Comparison of ENCODE assay signal across 9 cellular contexts in the genomic region with DNA sequence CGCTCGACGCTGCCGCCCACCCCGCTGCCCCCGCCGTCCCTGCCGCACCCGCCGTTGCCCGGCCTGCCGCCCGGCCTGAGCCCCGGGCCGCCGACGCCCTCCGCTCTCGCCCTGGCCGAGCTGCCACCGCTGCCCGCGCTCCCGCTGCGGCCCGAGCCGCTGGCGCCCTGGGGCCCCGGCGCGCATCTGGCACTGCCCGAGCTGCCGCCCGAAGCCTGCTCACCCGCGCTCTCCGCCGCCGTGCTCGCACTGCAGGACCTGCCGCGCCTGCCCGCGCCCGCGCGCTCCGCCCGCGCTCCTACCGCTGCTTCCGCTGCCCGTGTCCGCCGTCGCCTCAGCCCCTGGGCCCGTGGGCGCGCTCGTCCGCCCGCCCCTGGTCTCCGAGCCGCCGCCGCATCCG. TPM values are rescaled to one million over a fixed set of nuclear protein-coding genes. Genes with fewer than 3 reads are reported as not detected.
A peak's percentile ranks its signal among the peaks of the same experiment; 100 is the strongest.
DNase-seq lines count a peak whose midpoint lies in the region; ATAC-seq, FAIRE-seq and TF ChIP-seq lines count a peak whose summit lies in the region.
"Had no signal": no experiment of that assay in that cellular context is flagged by ENCODE, and none has a peak within 500 bp of the region (broad histone marks: within the 10 kb centered on the region; RNA-seq: fewer than 3 reads in every experiment).

No MANE protein-coding gene starts in this region.

- DNase-seq in NCI-H510A treated with DMSO at 0.1 percent for 48 hours (lab: John Stamatoyannopoulos, UW): peak; percentile 7
- DNase-seq in NCI-H510A (lab: John Stamatoyannopoulos, UW): no peak
- DNase-seq in prostate gland (ENCODE audit: low spot score): no peak
- no peak for DNase-seq in vagina (ENCODE audit: extremely low spot score in 2 of 2)
- DNase-seq in dorsolateral prefrontal cortex: no peak
- no peak for DNase-seq in urothelium cell line (ENCODE audit: low spot score)

- H3K27me3 ChIP-seq in prostate gland (replicated peaks; ENCODE audit: insufficient read depth) (no peaks in the 10 kb centered on the region), vagina (no peaks in the 10 kb centered on the region), dorsolateral prefrontal cortex (peaks cover 0 to 13% (median 0%) of the 10 kb centered on the region in 45 donors)

- peak overlapping the region; percentile 16 to 17 for H3K4me3 ChIP-seq in prostate gland
- peak overlapping the region in 1 of 2 donors; percentile 34 for H3K4me3 ChIP-seq in vagina
- H3K4me3 ChIP-seq in dorsolateral prefrontal cortex: peak overlapping the region in 26 of 59 donors; percentile 37 to 69 (median 54)

- peak; percentile 17 for ATAC-seq in HG02840 (IDR thresholded peaks at IDR 0.05; ENCODE audit: low FRiP score, unreplicated experiment)

- no peak for TF ChIP-seq POLR2A in prostate gland (IDR thresholded peaks at IDR 0.05)
- TF ChIP-seq POLR2A in vagina (IDR thresholded peaks at IDR 0.05): no peak

- H3K27ac ChIP-seq in VCaP: peak overlapping the region; percentile 69
- no peak overlapping the region for H3K27ac ChIP-seq in prostate gland
- no peak overlapping the region for H3K27ac ChIP-seq in vagina
- peak overlapping the region in 1 of 59 donors; percentile 3 for H3K27ac ChIP-seq in dorsolateral prefrontal cortex

- 0% methylated on average over 50 of the region's 67 CpGs for WGBS in prostate gland

- no peak for FAIRE-seq in urothelium cell line (lab: Jason Lieb, UNC)
- FAIRE-seq: D721Med had no signal

- H3K36me3 ChIP-seq in prostate gland (no peaks in the 10 kb centered on the region), vagina (no peaks in the 10 kb centered on the region)

- H3K9me3 ChIP-seq in prostate gland: no peaks in the 10 kb centered on the region
- H3K9me3 ChIP-seq in vagina: no peaks in the 10 kb centered on the region

- intact Hi-C loops in prostate gland (cut with DNase I) (no loop called here), vagina (cut with DNase I) (no loop called here), dorsolateral prefrontal cortex (cut with DNase I) (loop anchor here in 1 of 2 donors (2.0 kb wide), 1 partner anchor 18 kb away; the partner anchor contains the start of gene HCFC1R1)

- TF ChIP-seq CTCF in VCaP (conservative IDR thresholded peaks at IDR 0.05) (no peak), prostate gland (IDR thresholded peaks at IDR 0.05) (no peak), vagina (IDR thresholded peaks at IDR 0.05) (no peak), dorsolateral prefrontal cortex (IDR thresholded peaks at IDR 0.05 in 54 of 56, conservative IDR thresholded peaks at IDR 0.05 in 2 of 56; ENCODE audit: low read depth in 1 of 56, partially characterized antibody in 56 of 56) (no peak)

- no peaks in the 10 kb centered on the region for H3K4me1 ChIP-seq in prostate gland (replicated peaks)
- H3K4me1 ChIP-seq in vagina: peaks cover 8% of the 10 kb centered on the region

RNA-seq across cellular contexts. Expression of gene CLDN9, which starts 8.4 kb away (rescaled TPM):
- total RNA-seq in prostate gland (under 1 TPM in 1 of 2 donors, not detected in 1; 0.91 TPM), vagina (not detected), dorsolateral prefrontal cortex (10 to 100 TPM in 1 of 120 experiments, 1 to 10 TPM in 118, under 1 TPM in 1; 0.98 to 11.7 (median 3.4) TPM)

RNA-seq across cellular contexts. Expression of gene CLDN6, which starts 13.7 kb away (rescaled TPM):
- total RNA-seq in prostate gland (under 1 TPM in 1 of 2 donors, not detected in 1; 0.14 TPM), vagina (not detected), dorsolateral prefrontal cortex (1 to 10 TPM in 3 of 120 experiments, under 1 TPM in 24, not detected in 93; 0.28 to 1.5 (median 0.47) TPM)

RNA-seq across cellular contexts. Expression of gene TNFRSF12A, which starts 15.8 kb away (rescaled TPM):
- total RNA-seq in prostate gland (10 to 100 TPM; 57.4 to 59.0 TPM), vagina (12.3 TPM), dorsolateral prefrontal cortex (10 to 100 TPM in 3 of 120 experiments, 1 to 10 TPM in 105, under 1 TPM in 9, not detected in 3; 0.58 to 15.6 (median 3.2) TPM)

RNA-seq across cellular contexts. Expression of gene HCFC1R1, which starts 19.4 kb away (rescaled TPM):
- total RNA-seq in prostate gland (10 to 100 TPM; 52.4 to 67.0 TPM), vagina (39.0 TPM), dorsolateral prefrontal cortex (100 to 1,000 TPM in 12 of 120 experiments, 10 to 100 TPM in 108; 50.9 to 124 (median 83.2) TPM)

RNA-seq across cellular contexts. Expression of gene THOC6, which starts 19.5 kb away (rescaled TPM):
- total RNA-seq in prostate gland (10 to 100 TPM; 22.9 to 28.0 TPM), vagina (22.6 TPM), dorsolateral prefrontal cortex (10 to 100 TPM in 31 of 120 experiments, 1 to 10 TPM in 89; 4.3 to 13.3 (median 8.8) TPM)
